In the genomic region with DNA sequence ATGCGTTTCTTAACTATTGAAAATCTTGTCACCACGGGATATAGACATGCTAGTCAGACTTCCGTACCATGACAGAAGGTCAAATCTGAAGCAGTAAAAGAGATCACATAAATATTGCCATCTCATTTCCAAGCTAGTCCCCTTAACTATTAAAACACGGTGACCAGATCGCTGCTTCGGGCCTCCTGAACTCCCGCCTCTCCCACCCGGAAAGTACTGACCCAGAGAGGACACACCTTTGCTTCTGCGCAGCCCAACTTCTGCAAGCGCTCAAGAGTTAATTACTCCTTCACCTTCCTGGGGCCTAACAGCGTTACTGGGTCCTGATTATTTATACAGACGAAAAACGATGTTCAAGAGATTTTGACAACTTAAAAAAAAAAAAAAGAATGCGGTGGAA, we compare ENCODE assay signal across 8 cellular contexts. TPM values are rescaled to one million over a fixed set of nuclear protein-coding genes. Genes with fewer than 3 reads are reported as not detected.
A peak's percentile ranks its signal among the peaks of the same experiment; 100 is the strongest.
DNase-seq lines count a peak whose midpoint lies in the region; ATAC-seq, FAIRE-seq and TF ChIP-seq lines count a peak whose summit lies in the region.

No MANE protein-coding gene starts in this region.

- peak overlapping the region; percentile 75 to 93 (median 86) for H3K4me3 ChIP-seq in BLaER1 treated with 17β-estradiol and CSF1 and Interleukin-3, amounts not matched to agents 10 nM and 100 nM
- H3K4me3 ChIP-seq in HL-60 (replicated peaks; ENCODE audit: insufficient read depth, low read length) (peak overlapping the region; percentile 13), brain microvascular endothelial cell (ENCODE audit: low read depth, low read length) (peak overlapping the region; percentile 63)

- H3K9me3 ChIP-seq in BLaER1 treated with 17β-estradiol and CSF1 and Interleukin-3, amounts not matched to agents 10 nM and 100 nM (replicated peaks in 1 of 11): no peaks in the 10 kb centered on the region

- H4K20me1 ChIP-seq in BLaER1 treated with 17β-estradiol and CSF1 and Interleukin-3, amounts not matched to agents 10 nM and 100 nM: peaks cover 0 to 7% (median 2%) of the 10 kb centered on the region in 11 experiments; a peak in 5 of 22 replicates

- H3K36me3 ChIP-seq in BLaER1 treated with 17β-estradiol and CSF1 and Interleukin-3, amounts not matched to agents 10 nM and 100 nM: peaks cover 9 to 22% (median 20%) of the 10 kb centered on the region in 11 experiments
- peaks cover 9% of the 10 kb centered on the region for H3K36me3 ChIP-seq in brain microvascular endothelial cell (replicated peaks)

- peaks cover 41 to 67% (median 59%) of the 10 kb centered on the region in 10 experiments for H3K4me1 ChIP-seq in BLaER1 treated with 17β-estradiol and CSF1 and Interleukin-3, amounts not matched to agents 10 nM and 100 nM

- H3K4me2 ChIP-seq in BLaER1 treated with 17β-estradiol and CSF1 and Interleukin-3, amounts not matched to agents 10 nM and 100 nM: peak overlapping the region; percentile 87 to 99 (median 97)

- in situ Hi-C loops in brain microvascular endothelial cell (cut with HindIII; ENCODE audit: low pct_ligation_motif_present, low sequenced_read_pairs): no loop called here

- H3K27me3 ChIP-seq in BLaER1 treated with 17β-estradiol and CSF1 and Interleukin-3, amounts not matched to agents 10 nM and 100 nM: peaks cover 0 to 36% (median 31%) of the 10 kb centered on the region in 11 experiments; a peak in 20 of 22 replicates
- H3K27me3 ChIP-seq in HL-60 (ENCODE audit: insufficient read depth, poor library complexity, severe bottlenecking) (peaks cover 22% of the 10 kb centered on the region), brain microvascular endothelial cell (replicated peaks) (no peaks in the 10 kb centered on the region)

- TF ChIP-seq CTCF in HL-60 (IDR thresholded peaks at IDR 0.05; ENCODE audit: insufficient read depth, low read length) (no peak), brain microvascular endothelial cell (IDR thresholded peaks at IDR 0.05; ENCODE audit: low read depth, low read length, missing control alignments) (no peak)

- H3K9ac ChIP-seq in BLaER1 treated with 17β-estradiol and CSF1 and Interleukin-3, amounts not matched to agents 10 nM and 100 nM: peak overlapping the region; percentile 73 to 88 (median 83)

- peak overlapping the region; percentile 46 to 85 (median 71); a peak in 21 of 22 replicates for H3K27ac ChIP-seq in BLaER1 treated with 17β-estradiol and CSF1 and Interleukin-3, amounts not matched to agents 10 nM and 100 nM
- H3K27ac ChIP-seq in HL-60 (replicated peaks) (no peak overlapping the region), brain microvascular endothelial cell (peak overlapping the region; percentile 78)

- FAIRE-seq in frontal cortex (lab: Jason Lieb, UNC): no peak

- DNase-seq in HL-60 (ENCODE audit: low read depth in 1 of 2, low spot score in 1 of 2) (no peak), brain microvascular endothelial cell (no peak), midbrain (lab: John Stamatoyannopoulos, UW) (peak; percentile 41), frontal cortex (ENCODE audit: low spot score in 2 of 2) (no peak), SIG-M5 treated with dmso at 0.1 percent for 504 hours (lab: John Stamatoyannopoulos, UW; ENCODE audit: unreplicated experiment) (no peak)

- ATAC-seq in GM21526 (IDR thresholded peaks at IDR 0.05; ENCODE audit: low FRiP score, unreplicated experiment) (no peak), HG02588 (IDR thresholded peaks at IDR 0.05; ENCODE audit: unreplicated experiment) (no peak)

RNA-seq across cellular contexts. Expression of gene SORT1, which starts 0.7 kb away (rescaled TPM):
- total RNA-seq in frontal cortex: 42.8 TPM

RNA-seq across cellular contexts. Expression of gene PSMA5, which starts 29.3 kb away (rescaled TPM):
- 35.1 TPM for total RNA-seq in frontal cortex

Comparison
In these comparisons a context has a peak if more than half of its experiments do, and no peak if none do; other contexts are left out.
1. H3K4me3 ChIP-seq: peak in every context shown above with its lines; median percentile 86 in BLaER1 treated with 17β-estradiol and CSF1 and Interleukin-3, amounts not matched to agents 10 nM and 100 nM; 63 in brain microvascular endothelial cell; 13 in HL-60.